1 cellular context compared by ENCODE assay signal in the genomic region with DNA sequence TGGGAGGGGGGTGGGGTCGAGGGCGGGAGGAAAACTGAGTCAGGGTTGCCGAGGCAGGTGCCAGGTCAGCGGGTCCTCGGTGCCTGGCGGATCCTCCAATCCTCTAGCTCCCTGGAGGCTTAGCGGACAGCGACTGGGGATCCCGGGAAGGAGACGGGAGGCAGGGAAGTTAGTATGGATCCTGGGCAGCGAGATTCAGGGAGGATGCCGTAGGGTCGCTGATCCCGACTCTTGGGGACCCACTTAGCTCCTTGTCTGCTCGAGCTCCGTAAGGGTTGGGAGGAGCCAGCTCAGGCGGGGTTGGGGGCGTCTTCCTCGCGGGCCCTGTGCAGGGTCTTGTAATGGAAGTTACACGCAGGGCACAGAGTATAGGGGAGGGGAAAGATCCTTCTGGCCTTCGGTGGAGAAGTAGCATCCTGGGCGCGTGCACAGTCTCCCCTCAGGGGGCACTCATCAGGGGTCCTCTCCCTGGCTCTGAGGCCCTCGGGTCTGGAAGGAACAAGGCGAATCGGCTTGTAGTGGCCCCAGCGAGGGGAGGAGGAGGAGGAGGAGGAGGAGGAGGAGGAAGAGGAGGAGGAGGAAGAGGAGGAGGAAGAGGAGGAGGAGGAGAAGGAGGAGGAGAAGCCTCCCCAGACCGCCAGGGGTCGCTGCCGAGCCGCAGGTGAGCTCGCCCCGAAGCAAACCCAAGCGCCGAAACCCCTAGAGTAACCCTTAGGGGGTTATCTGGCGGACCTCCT.
TF ChIP-seq lines count a peak whose summit lies in the region.

No MANE protein-coding gene starts in this region.

TF ChIP-seq in GM12878, 131 proteins besides CTCF, POLR2A, EP300 and RAD21 (continued from another document):
- no peak for TF ChIP-seq HCFC1 (IDR thresholded peaks at IDR 0.05; ENCODE audit: low read length)
